8 cellular contexts compared by ENCODE assay signal in genomic region chr5:150905312-150905683, GRCh38. TPM values are rescaled to one million over a fixed set of nuclear protein-coding genes. Genes with fewer than 3 reads are reported as not detected.
DNase-seq lines count a peak whose midpoint lies in the region; ATAC-seq, FAIRE-seq and TF ChIP-seq lines count a peak whose summit lies in the region.

No MANE protein-coding gene starts in this region.

- TF ChIP-seq CTCF in AG10803 (conservative IDR thresholded peaks at IDR 0.05; ENCODE audit: low read length) (no peak), neutrophil (IDR thresholded peaks at IDR 0.05) (no peak), D721Med (IDR thresholded peaks at IDR 0.05; ENCODE audit: insufficient read depth, missing control alignments) (no peak)

- H3K9ac ChIP-seq in SK-N-MC (ENCODE audit: insufficient read length) = peak overlapping the region; percentile 78

- DNase-seq in AG10803 (ENCODE audit: low read depth) = no peak
- no peak for DNase-seq in SK-N-MC (ENCODE audit: low read depth, low spot score)
- DNase-seq in D721Med (ENCODE audit: insufficient read length, low spot score) = no peak
- no peak for DNase-seq in D341Med (ENCODE audit: low spot score)

- no peak for ATAC-seq in HG03469 (IDR thresholded peaks at IDR 0.05; ENCODE audit: unreplicated experiment)
- ATAC-seq in activated CD4-positive, CD25-positive, alpha-beta regulatory T cell treated with anti-CD3 and anti-CD28 coated beads, Interleukin-2, amount 50 U/mL, for 24 hours = no peak

- H3K27ac ChIP-seq in SK-N-MC (peak overlapping the region; percentile 88), esophagus (ENCODE audit: low read depth in 2 of 2, low read length in 1 of 2) (peak overlapping the region in 1 of 2 donors; percentile 34), neutrophil (no peak overlapping the region)

- H3K9me3 ChIP-seq in SK-N-MC (ENCODE audit: low read depth, low read length) (peaks cover 19% of the 10 kb centered on the region), esophagus (ENCODE audit: control insufficient read depth in 2 of 2, insufficient read depth in 1 of 2, low read depth in 1 of 2, low read length in 1 of 2) (peaks cover 2 to 4% of the 10 kb centered on the region in 2 donors), neutrophil (peaks cover 4% of the 10 kb centered on the region)

- no peaks in the 10 kb centered on the region for H3K4me1 ChIP-seq in esophagus (ENCODE audit: control insufficient read depth in 2 of 2, insufficient read depth in 2 of 2, low read length in 1 of 2)
- H3K4me1 ChIP-seq in neutrophil (ENCODE audit: control insufficient read depth in 1 of 2, insufficient read depth in 1 of 2, low read depth in 1 of 2, low read length in 1 of 2) = no peaks in the 10 kb centered on the region

- H3K4me3 ChIP-seq in AG10803 (ENCODE audit: low read length) (peak overlapping the region; percentile 82), SK-N-MC (peak overlapping the region; percentile 83), esophagus (ENCODE audit: low read depth in 1 of 2, low read length in 2 of 2) (peak overlapping the region; percentile 55 to 65), neutrophil (ENCODE audit: low read depth in 1 of 2, low read length in 1 of 2) (peak overlapping the region; percentile 31 to 54)

- H3K36me3 ChIP-seq in SK-N-MC (ENCODE audit: insufficient read depth, low read length) (peaks cover 43% of the 10 kb centered on the region), esophagus (ENCODE audit: control insufficient read depth in 2 of 2, insufficient read depth in 2 of 2, low read length in 1 of 2) (peaks cover 0 to under 1% of the 10 kb centered on the region in 2 donors), neutrophil (no peaks in the 10 kb centered on the region)

- FAIRE-seq in D721Med (lab: Jason Lieb, UNC) = no peak

- H3K27me3 ChIP-seq in esophagus (ENCODE audit: control insufficient read depth in 1 of 2, insufficient read depth in 2 of 2, low read length in 2 of 2) = no peaks in the 10 kb centered on the region
- no peaks in the 10 kb centered on the region for H3K27me3 ChIP-seq in neutrophil

- 16 to 27% methylated on average over 4 of the region's 4 CpGs for WGBS in esophagus, 2 donors

RNA-seq across cellular contexts. Expression of gene ZNF300, which starts 0.5 kb away (rescaled TPM):
- 10 to 100 TPM in 1 of 2 donors, 1 to 10 TPM in 1; 4.0 to 12.6 TPM for polyA plus RNA-seq in esophagus

RNA-seq across cellular contexts. Expression of gene IRGM, which starts 59.0 kb away (rescaled TPM):
- under 1 TPM in 1 of 2 donors, not detected in 1; 0.05 TPM for polyA plus RNA-seq in esophagus
